Comparison of ENCODE assay signal across 30 cellular contexts in genomic region chr16:22054847-22055590, GRCh38. TPM values are rescaled to one million over a fixed set of nuclear protein-coding genes. Genes with fewer than 3 reads are reported as not detected.
DNase-seq lines count a peak whose midpoint lies in the region; ATAC-seq and TF ChIP-seq lines count a peak whose summit lies in the region.
"Had no signal": no experiment of that assay in that cellular context is flagged by ENCODE, and none has a peak within 500 bp of the region (broad histone marks: within the 10 kb centered on the region; RNA-seq: fewer than 3 reads in every experiment).

No MANE protein-coding gene starts in this region.

- peaks cover 19% of the 10 kb centered on the region for H3K4me1 Mint-ChIP-seq in activated naive CD8-positive, alpha-beta T cell treated with anti-CD3 and anti-CD28 coated beads, Interleukin-2, amount 10 ng/mL, durations not matched to agents 7 days and 5 days
- H3K4me1 Mint-ChIP-seq in activated naive CD8-positive, alpha-beta T cell treated with anti-CD3 and anti-CD28 coated beads for 36 hours: peaks cover 33% of the 10 kb centered on the region
- H3K4me1 Mint-ChIP-seq in activated T-helper 17 cell treated with anti-CD3 and anti-CD28 coated beads, Interleukin-2, amount 50 U/mL, for 72 hours: peaks cover 27% of the 10 kb centered on the region
- H3K4me1 Mint-ChIP-seq: H9, nephron had no signal

- H3K36me3 Mint-ChIP-seq in activated naive CD8-positive, alpha-beta T cell treated with anti-CD3 and anti-CD28 coated beads, Interleukin-2, amount 10 ng/mL, durations not matched to agents 7 days and 5 days: peaks cover 17% of the 10 kb centered on the region
- peaks cover 14% of the 10 kb centered on the region for H3K36me3 Mint-ChIP-seq in activated naive CD8-positive, alpha-beta T cell treated with anti-CD3 and anti-CD28 coated beads for 36 hours
- no peaks in the 10 kb centered on the region for H3K36me3 Mint-ChIP-seq in activated T-helper 17 cell treated with anti-CD3 and anti-CD28 coated beads, Interleukin-2, amount 50 U/mL, for 72 hours (ENCODE audit: low read depth)

- H3K27me3 ChIP-seq in dorsolateral prefrontal cortex: no peaks in the 10 kb centered on the region
- H3K27me3 ChIP-seq: pancreas, thyroid gland had no signal

- DNase-seq in activated naive CD8-positive, alpha-beta T cell treated with anti-CD3 and anti-CD28 coated beads, Interleukin-2, amount 10 ng/mL, durations not matched to agents 7 days and 5 days: no peak
- DNase-seq in activated naive CD8-positive, alpha-beta T cell treated with anti-CD3 and anti-CD28 coated beads for 36 hours: no peak
- DNase-seq in OCI-M1 (lab: John Stamatoyannopoulos, UW) (peak; percentile 62), dorsolateral prefrontal cortex (no peak), DMS153 treated with DMSO at 0.1 percent for 48 hours (lab: John Stamatoyannopoulos, UW; ENCODE audit: unreplicated experiment) (no peak)
- no peak for DNase-seq in stimulated activated naive CD8-positive, alpha-beta T cell treated with anti-CD3 and anti-CD28 coated beads, Interleukin-15, Interleukin-2, amounts not matched to agents 100 U/mL and 50 U/mL, for 24 hours
- DNase-seq: activated CD4-positive, alpha-beta T cell treated with anti-CD3 and anti-CD28 coated beads for 1 hour; central memory CD4-positive, alpha-beta T cell; midbrain; NCI-H1417; NCI-H2081 treated with DMSO at 0.1 percent for 48 hours; NCI-H446 treated with DMSO at 0.1 percent for 48 hours; pancreas; stimulated activated CD4-positive, alpha-beta T cell treated with anti-CD3 and anti-CD28 coated beads, Interleukin-4, amount 100 ng/mL, for 24 hours; thyroid gland had no signal

- intact Hi-C loops in dorsolateral prefrontal cortex (cut with DNase I): no loop called here

- H3K4me3 ChIP-seq in dorsolateral prefrontal cortex: no peak overlapping the region
- H3K4me3 ChIP-seq: pancreas, thyroid gland had no signal

- POLR2A ChIA-PET in activated naive CD8-positive, alpha-beta T cell treated with anti-CD3 and anti-CD28 coated beads, Interleukin-2, amount 10 ng/mL, durations not matched to agents 7 days and 5 days (lab: Charles Lee): interaction anchor here (0.6 kb wide), 1 partner anchor 55 kb away, joined by 3 read pairs; no protein-coding TSS in a partner anchor

- H3K27me3 Mint-ChIP-seq in activated naive CD8-positive, alpha-beta T cell treated with anti-CD3 and anti-CD28 coated beads, Interleukin-2, amount 10 ng/mL, durations not matched to agents 7 days and 5 days: no peaks in the 10 kb centered on the region
- H3K27me3 Mint-ChIP-seq in activated naive CD8-positive, alpha-beta T cell treated with anti-CD3 and anti-CD28 coated beads for 36 hours: no peaks in the 10 kb centered on the region
- no peaks in the 10 kb centered on the region for H3K27me3 Mint-ChIP-seq in activated T-helper 17 cell treated with anti-CD3 and anti-CD28 coated beads, Interleukin-2, amount 50 U/mL, for 72 hours
- H3K27me3 Mint-ChIP-seq: activated naive CD4-positive, alpha-beta T cell treated with anti-CD3 and anti-CD28 coated beads, Interleukin-2, amount 50 U/mL, for 24 hours; IgD-negative memory B cell; stimulated activated naive CD8-positive, alpha-beta T cell treated with anti-CD3 and anti-CD28 coated beads, Interleukin-15, Interleukin-2, amounts not matched to agents 100 ng/mL and 50 ng/mL, for 24 hours had no signal

- ATAC-seq in activated naive CD8-positive, alpha-beta T cell treated with anti-CD3 and anti-CD28 coated beads, Interleukin-2, amount 10 ng/mL, durations not matched to agents 7 days and 5 days (ENCODE audit: low read depth): peak; percentile 89
- peak; percentile 85 for ATAC-seq in activated T-helper 17 cell treated with anti-CD3 and anti-CD28 coated beads, Interleukin-2, amount 50 U/mL, for 72 hours (replicated peaks)
- ATAC-seq in stimulated activated naive CD8-positive, alpha-beta T cell treated with anti-CD3 and anti-CD28 coated beads, Interleukin-15, Interleukin-2, amounts not matched to agents 100 U/mL and 50 U/mL, for 24 hours: peak; percentile 79
- no peak for ATAC-seq in HG02840 (IDR thresholded peaks at IDR 0.05; ENCODE audit: low FRiP score, unreplicated experiment)
- ATAC-seq: pancreas, Right ventricle myocardium inferior had no signal

- no peak overlapping the region for H3K27ac ChIP-seq in dorsolateral prefrontal cortex
- H3K27ac ChIP-seq: C4-2B, pancreas, thyroid gland had no signal

- H3K4me3 Mint-ChIP-seq in activated naive CD8-positive, alpha-beta T cell treated with anti-CD3 and anti-CD28 coated beads, Interleukin-2, amount 10 ng/mL, durations not matched to agents 7 days and 5 days: peak overlapping the region; percentile 62
- no peak overlapping the region for H3K4me3 Mint-ChIP-seq in activated naive CD8-positive, alpha-beta T cell treated with anti-CD3 and anti-CD28 coated beads for 36 hours
- peak overlapping the region; percentile 57 for H3K4me3 Mint-ChIP-seq in activated T-helper 17 cell treated with anti-CD3 and anti-CD28 coated beads, Interleukin-2, amount 50 U/mL, for 72 hours
- H3K4me3 Mint-ChIP-seq: activated naive CD4-positive, alpha-beta T cell treated with anti-CD3 and anti-CD28 coated beads, Interleukin-2, amount 50 U/mL, for 24 hours; H9; IgD-negative memory B cell; nephron; stimulated activated naive CD8-positive, alpha-beta T cell treated with anti-CD3 and anti-CD28 coated beads, Interleukin-15, Interleukin-2, amounts not matched to agents 100 ng/mL and 50 ng/mL, for 24 hours had no signal

- no peak for TF ChIP-seq CTCF in dorsolateral prefrontal cortex (IDR thresholded peaks at IDR 0.05 in 54 of 56, conservative IDR thresholded peaks at IDR 0.05 in 2 of 56; ENCODE audit: low read depth in 1 of 56, partially characterized antibody in 56 of 56)

- H3K27ac Mint-ChIP-seq in activated naive CD8-positive, alpha-beta T cell treated with anti-CD3 and anti-CD28 coated beads, Interleukin-2, amount 10 ng/mL, durations not matched to agents 7 days and 5 days: peak overlapping the region; percentile 76
- no peak overlapping the region for H3K27ac Mint-ChIP-seq in activated naive CD8-positive, alpha-beta T cell treated with anti-CD3 and anti-CD28 coated beads for 36 hours
- H3K27ac Mint-ChIP-seq in activated T-helper 17 cell treated with anti-CD3 and anti-CD28 coated beads, Interleukin-2, amount 50 U/mL, for 72 hours: peak overlapping the region; percentile 89
- H3K27ac Mint-ChIP-seq: activated naive CD4-positive, alpha-beta T cell treated with anti-CD3 and anti-CD28 coated beads, Interleukin-2, amount 50 U/mL, for 24 hours; H9; IgD-negative memory B cell; nephron; stimulated activated naive CD8-positive, alpha-beta T cell treated with anti-CD3 and anti-CD28 coated beads, Interleukin-15, Interleukin-2, amounts not matched to agents 100 ng/mL and 50 ng/mL, for 24 hours had no signal

- peaks cover 7% of the 10 kb centered on the region for H3K9me3 Mint-ChIP-seq in activated naive CD8-positive, alpha-beta T cell treated with anti-CD3 and anti-CD28 coated beads, Interleukin-2, amount 10 ng/mL, durations not matched to agents 7 days and 5 days
- peaks cover 2% of the 10 kb centered on the region for H3K9me3 Mint-ChIP-seq in activated naive CD8-positive, alpha-beta T cell treated with anti-CD3 and anti-CD28 coated beads for 36 hours
- H3K9me3 Mint-ChIP-seq in activated T-helper 17 cell treated with anti-CD3 and anti-CD28 coated beads, Interleukin-2, amount 50 U/mL, for 72 hours: no peaks in the 10 kb centered on the region
- H3K9me3 Mint-ChIP-seq: activated naive CD4-positive, alpha-beta T cell treated with anti-CD3 and anti-CD28 coated beads, Interleukin-2, amount 50 U/mL, for 24 hours; H9; nephron had no signal

RNA-seq across cellular contexts. Expression of gene VWA3A, which starts 37.3 kb away (rescaled TPM):
- under 1 TPM; 0.42 to 0.51 TPM for total RNA-seq in activated naive CD8-positive, alpha-beta T cell treated with anti-CD3 and anti-CD28 coated beads, Interleukin-2, amount 10 ng/mL, durations not matched to agents 7 days and 5 days
- total RNA-seq in activated naive CD8-positive, alpha-beta T cell treated with anti-CD3 and anti-CD28 coated beads for 36 hours: under 1 TPM in 1 of 2 experiments, not detected in 1; 0.22 TPM
- total RNA-seq in activated T-helper 17 cell treated with anti-CD3 and anti-CD28 coated beads, Interleukin-2, amount 50 U/mL, for 72 hours: not detected
- total RNA-seq in dorsolateral prefrontal cortex: 10 to 100 TPM in 109 of 120 experiments, 1 to 10 TPM in 11; 4.7 to 39.2 (median 18.5) TPM
- total RNA-seq: astrocyte, glomerular endothelial cell, H9, MCF 10A, OCI-LY7 had no signal

RNA-seq across cellular contexts. Expression of gene MOSMO, which starts 47.1 kb away (rescaled TPM):
- 10 to 100 TPM; 11.6 to 14.7 TPM for total RNA-seq in activated naive CD8-positive, alpha-beta T cell treated with anti-CD3 and anti-CD28 coated beads, Interleukin-2, amount 10 ng/mL, durations not matched to agents 7 days and 5 days
- 1 to 10 TPM; 5.6 TPM for total RNA-seq in activated naive CD8-positive, alpha-beta T cell treated with anti-CD3 and anti-CD28 coated beads for 36 hours
- 10 to 100 TPM; 10.9 to 14.2 TPM for total RNA-seq in activated T-helper 17 cell treated with anti-CD3 and anti-CD28 coated beads, Interleukin-2, amount 50 U/mL, for 72 hours
- 10 to 100 TPM; 25.4 to 64.8 (median 44.1) TPM for total RNA-seq in dorsolateral prefrontal cortex

RNA-seq across cellular contexts. Expression of gene PDZD9, which starts 54.1 kb away (rescaled TPM):
- not detected for total RNA-seq in activated naive CD8-positive, alpha-beta T cell treated with anti-CD3 and anti-CD28 coated beads, Interleukin-2, amount 10 ng/mL, durations not matched to agents 7 days and 5 days
- not detected for total RNA-seq in activated naive CD8-positive, alpha-beta T cell treated with anti-CD3 and anti-CD28 coated beads for 36 hours
- not detected for total RNA-seq in activated T-helper 17 cell treated with anti-CD3 and anti-CD28 coated beads, Interleukin-2, amount 50 U/mL, for 72 hours
- total RNA-seq in dorsolateral prefrontal cortex: under 1 TPM in 15 of 120 experiments, not detected in 105; 0.40 to 0.68 (median 0.48) TPM
- total RNA-seq: astrocyte, dermis microvascular lymphatic vessel endothelial cell, glomerular endothelial cell, H9, liver, MCF 10A, OCI-LY7, pancreas, Right ventricle myocardium inferior, thyroid gland had no signal
